14 cellular contexts compared by ENCODE assay signal in genomic region chr13:41107104-41107571, GRCh38.
"Had no signal": no experiment of that assay in that cellular context is flagged by ENCODE, and none has a peak within 500 bp of the region (broad histone marks: within the 10 kb centered on the region; RNA-seq: fewer than 3 reads in every experiment).

No MANE protein-coding gene starts in this region.

- H3K9me3 ChIP-seq: pancreas, testis, upper lobe of right lung had no signal

- H3K4me3 ChIP-seq: pancreas, upper lobe of right lung had no signal

- H3K4me3 Mint-ChIP-seq: neural crest cell; stimulated activated naive CD8-positive, alpha-beta T cell treated with anti-CD3 and anti-CD28 coated beads, Interleukin-15, amount 100 ng/mL, for 72 hours had no signal

- H3K27ac Mint-ChIP-seq: activated naive CD4-positive, alpha-beta T cell treated with anti-CD3 and anti-CD28 coated beads, Interleukin-2, amount 50 U/mL, for 72 hours; stimulated activated naive CD8-positive, alpha-beta T cell treated with anti-CD3 and anti-CD28 coated beads, Interleukin-15, amount 100 ng/mL, for 72 hours had no signal

- H3K36me3 ChIP-seq: brain microvascular endothelial cell, pancreas, upper lobe of right lung had no signal

- H3K4me1 Mint-ChIP-seq: stimulated activated naive CD8-positive, alpha-beta T cell treated with anti-CD3 and anti-CD28 coated beads, Interleukin-15, amount 100 ng/mL, for 72 hours had no signal

- H3K9me3 Mint-ChIP-seq: activated naive CD4-positive, alpha-beta T cell treated with anti-CD3 and anti-CD28 coated beads, Interleukin-2, amount 50 U/mL, for 72 hours; neural crest cell; stimulated activated naive CD8-positive, alpha-beta T cell treated with anti-CD3 and anti-CD28 coated beads, Interleukin-15, amount 100 ng/mL, for 72 hours had no signal

- H3K27me3 Mint-ChIP-seq: stimulated activated naive CD8-positive, alpha-beta T cell treated with anti-CD3 and anti-CD28 coated beads, Interleukin-15, amount 100 ng/mL, for 72 hours had no signal

- H3K4me1 ChIP-seq: pancreas, testis, upper lobe of right lung had no signal

- H3K36me3 Mint-ChIP-seq: activated naive CD4-positive, alpha-beta T cell treated with anti-CD3 and anti-CD28 coated beads, Interleukin-2, amount 50 U/mL, for 72 hours had no signal

- DNase-seq: activated effector memory CD4-positive, alpha-beta T cell treated with Interleukin-2 at 50 U/mL for 16 hours; activated T-cell treated with anti-CD3 and anti-CD28 coated beads, Interleukin-2, amount 50 U/mL, for 1 hour; amniotic stem cell; brain microvascular endothelial cell; left ventricle myocardium superior; stimulated activated CD4-positive, alpha-beta T cell treated with anti-CD3 and anti-CD28 coated beads, Interleukin-4, amount 100 ng/mL, for 24 hours; stimulated activated naive CD8-positive, alpha-beta T cell treated with anti-CD3 and anti-CD28 coated beads, Interleukin-15, amount 100 ng/mL, for 72 hours; T-helper 2 cell; upper lobe of right lung had no signal

- H3K27ac ChIP-seq: brain microvascular endothelial cell, pancreas, testis, upper lobe of right lung had no signal

- H3K27me3 ChIP-seq: brain microvascular endothelial cell, pancreas, testis, upper lobe of right lung had no signal

- ATAC-seq: activated CD4-positive, CD25-positive, alpha-beta regulatory T cell treated with anti-CD3 and anti-CD28 coated beads, Interleukin-2, amount 50 U/mL, for 24 hours; activated naive CD4-positive, alpha-beta T cell treated with anti-CD3 and anti-CD28 coated beads, Interleukin-2, amount 50 U/mL, for 72 hours; left ventricle myocardium superior; pancreas; stimulated activated naive CD8-positive, alpha-beta T cell treated with anti-CD3 and anti-CD28 coated beads, Interleukin-15, amount 100 ng/mL, for 72 hours had no signal
